In genomic region chr6:75683005-75683404, GRCh38 we compare ENCODE assay signal across 4 cellular contexts.
A peak's percentile ranks its signal among the peaks of the same experiment; 100 is the strongest.
DNase-seq lines count a peak whose midpoint lies in the region; ATAC-seq and TF ChIP-seq lines count a peak whose summit lies in the region.
"Not testable (repeated sequence)": the region's sequence is repeated elsewhere in the genome, so short reads cannot be mapped to it uniquely, and the experiment has no call there.

No MANE protein-coding gene starts in this region.

- H3K27ac Mint-ChIP-seq in activated T-helper 17 cell treated with anti-CD3 and anti-CD28 coated beads, Interleukin-2, amount 50 U/mL, for 72 hours = peak overlapping the region; percentile 27
- not testable (repeated sequence) for H3K27ac Mint-ChIP-seq in endothelial cell (ENCODE audit: unreplicated experiment)

- H3K9me3 Mint-ChIP-seq in activated T-helper 17 cell treated with anti-CD3 and anti-CD28 coated beads, Interleukin-2, amount 50 U/mL, for 72 hours = peaks cover 15% of the 10 kb centered on the region
- H3K9me3 Mint-ChIP-seq in endothelial cell (ENCODE audit: unreplicated experiment) = not testable (repeated sequence)

- H3K4me1 Mint-ChIP-seq in activated T-helper 17 cell treated with anti-CD3 and anti-CD28 coated beads, Interleukin-2, amount 50 U/mL, for 72 hours = not testable (repeated sequence)
- peaks cover 29% of the 10 kb centered on the region for H3K4me1 Mint-ChIP-seq in endothelial cell (ENCODE audit: unreplicated experiment)

- not testable (repeated sequence) for ATAC-seq in activated T-helper 17 cell treated with anti-CD3 and anti-CD28 coated beads, Interleukin-2, amount 50 U/mL, for 72 hours (replicated peaks)

- not testable (repeated sequence) for H3K4me3 Mint-ChIP-seq in activated T-helper 17 cell treated with anti-CD3 and anti-CD28 coated beads, Interleukin-2, amount 50 U/mL, for 72 hours
- H3K4me3 Mint-ChIP-seq in endothelial cell (ENCODE audit: unreplicated experiment) = peak overlapping the region; percentile 80

- H3K27me3 Mint-ChIP-seq in activated T-helper 17 cell treated with anti-CD3 and anti-CD28 coated beads, Interleukin-2, amount 50 U/mL, for 72 hours; endothelial cell (ENCODE audit: unreplicated experiment): not testable (repeated sequence)

- DNase-seq in M059J (ENCODE audit: low read depth) (peak; percentile 46), NCI-H526 treated with DMSO at 0.1 percent for 48 hours (lab: John Stamatoyannopoulos, UW) (peak; percentile 2)
- DNase-seq in endothelial cell (ENCODE audit: low spot score) = not testable (repeated sequence)

- not testable (repeated sequence) for TF ChIP-seq CTCF in endothelial cell (IDR thresholded peaks at IDR 0.05; ENCODE audit: unreplicated experiment)

- peaks cover 98% of the 10 kb centered on the region for H3K36me3 Mint-ChIP-seq in activated T-helper 17 cell treated with anti-CD3 and anti-CD28 coated beads, Interleukin-2, amount 50 U/mL, for 72 hours (ENCODE audit: low read depth)
- peaks cover 92% of the 10 kb centered on the region for H3K36me3 Mint-ChIP-seq in endothelial cell (ENCODE audit: low read depth, unreplicated experiment)
